1 cellular context compared by ENCODE assay signal in the genomic region with DNA sequence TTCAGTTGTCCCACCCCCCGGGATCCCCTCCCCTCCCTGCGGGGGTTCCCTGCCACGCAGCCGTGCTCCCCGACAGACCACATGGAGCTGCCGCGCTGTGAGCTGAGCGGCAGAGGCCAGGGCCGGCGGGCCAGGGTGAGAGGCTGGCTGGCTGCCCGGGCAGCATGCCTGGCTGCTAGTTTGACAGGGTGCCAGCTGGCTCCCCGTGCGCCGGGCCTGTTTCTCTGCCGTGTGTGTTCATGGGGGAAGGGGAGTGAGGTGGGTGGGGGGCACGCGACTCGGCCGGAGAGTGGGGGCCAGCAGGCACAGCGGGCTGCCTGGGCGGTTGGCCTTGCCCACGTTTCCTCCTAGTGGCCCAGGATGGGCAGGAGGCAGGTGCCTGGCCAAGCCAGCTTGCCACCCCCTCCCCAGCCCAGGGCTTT.
TF ChIP-seq lines count a peak whose summit lies in the region.

No MANE protein-coding gene starts in this region.

TF ChIP-seq in SK-N-SH, 30 proteins besides CTCF, POLR2A, EP300 and RAD21 (continued from another document):
- TF ChIP-seq USF2 (IDR thresholded peaks at IDR 0.05; ENCODE audit: borderline replicate concordance, low read depth, low read length) = no peak
- TF ChIP-seq ELF1 (IDR thresholded peaks at IDR 0.05) = no peak
- TF ChIP-seq CHD2 (IDR thresholded peaks at IDR 0.05; ENCODE audit: low read length, partially characterized antibody) = peak; percentile 94
- TF ChIP-seq FOXJ3 (CRISPR knock-in tag; IDR thresholded peaks at IDR 0.05) = peak; percentile 97
- peak; percentile 70 for TF ChIP-seq POLR2AphosphoS5 (IDR thresholded peaks at IDR 0.05; ENCODE audit: low read depth, low read length)
- TF ChIP-seq RXRA (IDR thresholded peaks at IDR 0.05; ENCODE audit: borderline replicate concordance, low read depth) = no peak
- no peak; the same call in 1 of the 2 replicates for TF ChIP-seq REST (IDR thresholded peaks at IDR 0.05; ENCODE audit: low read depth, low read length)
- TF ChIP-seq, protein P1, sequence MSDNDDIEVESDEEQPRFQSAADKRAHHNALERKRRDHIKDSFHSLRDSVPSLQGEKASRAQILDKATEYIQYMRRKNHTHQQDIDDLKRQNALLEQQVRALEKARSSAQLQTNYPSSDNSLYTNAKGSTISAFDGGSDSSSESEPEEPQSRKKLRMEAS (IDR thresholded peaks at IDR 0.05; ENCODE audit: low read depth) = peak; percentile 89
- TF ChIP-seq MEF2A (IDR thresholded peaks at IDR 0.05; ENCODE audit: borderline replicate concordance, low read depth) = no peak
- TF ChIP-seq, protein P2, sequence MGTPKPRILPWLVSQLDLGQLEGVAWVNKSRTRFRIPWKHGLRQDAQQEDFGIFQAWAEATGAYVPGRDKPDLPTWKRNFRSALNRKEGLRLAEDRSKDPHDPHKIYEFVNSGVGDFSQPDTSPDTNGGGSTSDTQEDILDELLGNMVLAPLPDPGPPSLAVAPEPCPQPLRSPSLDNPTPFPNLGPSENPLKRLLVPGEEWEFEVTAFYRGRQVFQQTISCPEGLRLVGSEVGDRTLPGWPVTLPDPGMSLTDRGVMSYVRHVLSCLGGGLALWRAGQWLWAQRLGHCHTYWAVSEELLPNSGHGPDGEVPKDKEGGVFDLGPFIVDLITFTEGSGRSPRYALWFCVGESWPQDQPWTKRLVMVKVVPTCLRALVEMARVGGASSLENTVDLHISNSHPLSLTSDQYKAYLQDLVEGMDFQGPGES (IDR thresholded peaks at IDR 0.05; ENCODE audit: low read depth, low read length) = no peak
- no peak for TF ChIP-seq JUND (IDR thresholded peaks at IDR 0.05)
- no peak for TF ChIP-seq SMC3 (IDR thresholded peaks at IDR 0.05; ENCODE audit: low read depth, low read length)
- TF ChIP-seq GATA2 (CRISPR knock-in tag; IDR thresholded peaks at IDR 0.05) = peak; percentile 5; the same call in 1 of the 2 replicates
- TF ChIP-seq TEAD4 (IDR thresholded peaks at IDR 0.05; ENCODE audit: borderline replicate concordance, insufficient read depth) = peak; percentile 85; the same call in 1 of the 2 replicates
- TF ChIP-seq, protein P3, sequence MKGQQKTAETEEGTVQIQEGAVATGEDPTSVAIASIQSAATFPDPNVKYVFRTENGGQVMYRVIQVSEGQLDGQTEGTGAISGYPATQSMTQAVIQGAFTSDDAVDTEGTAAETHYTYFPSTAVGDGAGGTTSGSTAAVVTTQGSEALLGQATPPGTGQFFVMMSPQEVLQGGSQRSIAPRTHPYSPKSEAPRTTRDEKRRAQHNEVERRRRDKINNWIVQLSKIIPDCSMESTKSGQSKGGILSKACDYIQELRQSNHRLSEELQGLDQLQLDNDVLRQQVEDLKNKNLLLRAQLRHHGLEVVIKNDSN (IDR thresholded peaks at IDR 0.05; ENCODE audit: borderline replicate concordance, low read depth) = no peak; the same call in 1 of the 2 replicates
- TF ChIP-seq TAF1 (IDR thresholded peaks at IDR 0.05; ENCODE audit: borderline replicate concordance, low read depth, low read length) = no peak
- TF ChIP-seq YY1 (IDR thresholded peaks at IDR 0.05; ENCODE audit: low read depth) = no peak
- TF ChIP-seq RFX5 (IDR thresholded peaks at IDR 0.05; ENCODE audit: low read length) = no peak
- no peak for TF ChIP-seq FOXM1 (IDR thresholded peaks at IDR 0.05; ENCODE audit: low read depth)
- no peak for TF ChIP-seq FOSL2 (IDR thresholded peaks at IDR 0.05; ENCODE audit: borderline replicate concordance, low read depth)
